Comparison of ENCODE assay signal across 12 cellular contexts in genomic region chr7:137985897-137986251, GRCh38. TPM values are rescaled to one million over a fixed set of nuclear protein-coding genes. Genes with fewer than 3 reads are reported as not detected.
DNase-seq lines count a peak whose midpoint lies in the region; ATAC-seq, FAIRE-seq and TF ChIP-seq lines count a peak whose summit lies in the region.
"Had no signal": no experiment of that assay in that cellular context is flagged by ENCODE, and none has a peak within 500 bp of the region (broad histone marks: within the 10 kb centered on the region; RNA-seq: fewer than 3 reads in every experiment).

No MANE protein-coding gene starts in this region.

- no peak overlapping the region for H2AFZ ChIP-seq in K562 (ENCODE audit: low read depth, low read length)

- H3K9me3 ChIP-seq in K562 (replicated peaks; ENCODE audit: control insufficient read depth, insufficient read depth, low read depth, low read length): no peaks in the 10 kb centered on the region; the same call in 1 of the 2 replicates
- H3K9me3 ChIP-seq in transverse colon: no peaks in the 10 kb centered on the region
- H3K9me3 ChIP-seq: A549 had no signal

- H4K20me1 ChIP-seq in K562 (replicated peaks; ENCODE audit: control insufficient read depth, insufficient read depth, low read length): peaks cover 26% of the 10 kb centered on the region

- FAIRE-seq in K562 (lab: Jason Lieb, UNC): peak; percentile 73
- FAIRE-seq: A549 had no signal

- TF ChIP-seq EP300 in K562 (IDR thresholded peaks at IDR 0.05; ENCODE audit: low read length): no peak
- TF ChIP-seq EP300 in transverse colon (IDR thresholded peaks at IDR 0.05; ENCODE audit: low read depth): no peak

- in situ Hi-C loops in K562 (cut with MboI) (no loop called here), transverse colon (cut with MboI; ENCODE audit: low pct_ligation_motif_present in 1 of 4, low pct_unique_long_range_greater_than_20kb in 1 of 4, low sequenced_read_pairs in 3 of 4) (no loop called here)

- H3K4me1 Mint-ChIP-seq in activated naive CD8-positive, alpha-beta T cell treated with anti-CD3 and anti-CD28 coated beads for 36 hours: peaks cover 5% of the 10 kb centered on the region
- peaks cover 25% of the 10 kb centered on the region for H3K4me1 Mint-ChIP-seq in activated naive CD8-positive, alpha-beta T cell treated with anti-CD3 and anti-CD28 coated beads, Interleukin-2, amount 50 U/mL, for 24 hours

- no peaks in the 10 kb centered on the region for H3K27me3 Mint-ChIP-seq in activated naive CD8-positive, alpha-beta T cell treated with anti-CD3 and anti-CD28 coated beads for 36 hours
- no peaks in the 10 kb centered on the region for H3K27me3 Mint-ChIP-seq in activated naive CD8-positive, alpha-beta T cell treated with anti-CD3 and anti-CD28 coated beads, Interleukin-2, amount 50 U/mL, for 24 hours

- H3K79me2 ChIP-seq in K562 (ENCODE audit: control insufficient read depth, insufficient read depth, low read length): peaks cover 96% of the 10 kb centered on the region

- WGBS in K562 (ENCODE audit: insufficient coverage, low coverage, missing lambda C conversion rate): 10% methylated on average over 3 of the region's 3 CpGs
- WGBS in transverse colon (ENCODE audit: low coverage in 1 of 2), 2 donors: 88 to 97% methylated on average over 3 of the region's 3 CpGs

- H3K4me2 ChIP-seq in K562 (ENCODE audit: insufficient read depth, low read length): peak overlapping the region; percentile 45
- H3K4me2 ChIP-seq: A549 had no signal

- TF ChIP-seq RAD21 in K562 (CRISPR knock-in tag; conservative IDR thresholded peaks at IDR 0.05 in 1 of 2, IDR thresholded peaks at IDR 0.05 in 1 of 2): no peak; a peak in 2 of 4 replicates

- no peak overlapping the region for H3K4me3 Mint-ChIP-seq in activated naive CD8-positive, alpha-beta T cell treated with anti-CD3 and anti-CD28 coated beads for 36 hours
- no peak overlapping the region for H3K4me3 Mint-ChIP-seq in activated naive CD8-positive, alpha-beta T cell treated with anti-CD3 and anti-CD28 coated beads, Interleukin-2, amount 50 U/mL, for 24 hours

- H3K36me3 ChIP-seq in K562 (ENCODE audit: control insufficient read depth, insufficient read depth, low read length) (peaks cover 22% of the 10 kb centered on the region), transverse colon (no peaks in the 10 kb centered on the region)

- H3K4me3 ChIP-seq in K562 (no peak overlapping the region), transverse colon (no peak overlapping the region)
- H3K4me3 ChIP-seq: A549 had no signal

- no peak for DNase-seq in activated naive CD8-positive, alpha-beta T cell treated with anti-CD3 and anti-CD28 coated beads for 36 hours
- DNase-seq in activated naive CD8-positive, alpha-beta T cell treated with anti-CD3 and anti-CD28 coated beads, Interleukin-2, amount 50 U/mL, for 24 hours: no peak
- DNase-seq in K562 (ENCODE audit: extremely low read depth in 1 of 4, low spot score in 3 of 4) (peak; percentile 53 to 70 (median 62)), transverse colon (no peak), OCI-M2 (lab: John Stamatoyannopoulos, UW; ENCODE audit: unreplicated experiment) (no peak), germinal center (ENCODE audit: low spot score) (no peak), NCI-H1105 treated with DMSO at 0.1 percent for 48 hours (lab: John Stamatoyannopoulos, UW) (no peak)
- DNase-seq: activated naive CD4-positive, alpha-beta T cell; SHP77 treated with DMSO at 0.1 percent for 48 hours; stimulated activated CD4-positive, alpha-beta T cell treated with anti-CD3 and anti-CD28 coated beads, Interleukin-4, amount 100 ng/mL, for 4 hours had no signal

- no peaks in the 10 kb centered on the region for H3K27me3 ChIP-seq in K562 (ENCODE audit: control insufficient read depth in 2 of 2, insufficient read depth in 2 of 2, low read length in 2 of 2)
- H3K27me3 ChIP-seq in transverse colon: no peaks in the 10 kb centered on the region

- BruUV-seq in K562 (replicated peaks; lab: Mats Ljungman, UMichigan): no TSS peak

- peaks cover 10% of the 10 kb centered on the region for H3K9me1 ChIP-seq in K562 (ENCODE audit: control insufficient read depth, insufficient read depth, low read length)

- no peak for ATAC-seq in activated naive CD8-positive, alpha-beta T cell treated with anti-CD3 and anti-CD28 coated beads, Interleukin-2, amount 50 U/mL, for 24 hours
- peak; percentile 35 for ATAC-seq in HG02884 (IDR thresholded peaks at IDR 0.05; ENCODE audit: unreplicated experiment)
- ATAC-seq in K562: peak; percentile 76
- ATAC-seq: A549 had no signal

- H3K9ac ChIP-seq in K562 (ENCODE audit: insufficient read depth in 1 of 2, low read depth in 2 of 2, low read length in 2 of 2): peak overlapping the region; percentile 7 to 64; a peak in 2 of 4 replicates

- H3K4me1 ChIP-seq in K562 (replicated peaks in 1 of 2; ENCODE audit: control insufficient read depth in 2 of 2, insufficient read depth in 2 of 2, low read length in 2 of 2) (peaks cover 41 to 57% of the 10 kb centered on the region in 2 experiments), transverse colon (peaks cover 43 to 91% (median 73%) of the 10 kb centered on the region in 4 donors)

- no peak for TF ChIP-seq POLR2A in K562 (conservative IDR thresholded peaks at IDR 0.05)
- TF ChIP-seq POLR2A in transverse colon (IDR thresholded peaks at IDR 0.05): no peak

- POLR2A ChIA-PET in K562 (lab: Yijun Ruan, JAX): interaction anchor here (1.1 to 3.1 kb wide), 4 partner anchors 10 to 23 kb away, joined by 3 to 14 read pairs (median 4); no protein-coding TSS in a partner anchor

- intact Hi-C loops in K562 (cut with micrococcal nuclease): no loop called here
- intact Hi-C loops in transverse colon (cut with DNase I; ENCODE audit: low total_unique reads): no loop called here

- peaks cover 31% of the 10 kb centered on the region for H3K36me3 Mint-ChIP-seq in activated naive CD8-positive, alpha-beta T cell treated with anti-CD3 and anti-CD28 coated beads for 36 hours
- peaks cover 27% of the 10 kb centered on the region for H3K36me3 Mint-ChIP-seq in activated naive CD8-positive, alpha-beta T cell treated with anti-CD3 and anti-CD28 coated beads, Interleukin-2, amount 50 U/mL, for 24 hours (ENCODE audit: low read depth)

- peak overlapping the region; percentile 38 for H3K27ac ChIP-seq in K562 (ENCODE audit: extremely low read depth, low read depth, low read length)
- H3K27ac ChIP-seq in transverse colon: peak overlapping the region; percentile 80 to 99 (median 94)
- H3K27ac ChIP-seq: A549 had no signal

- H3K27ac Mint-ChIP-seq in activated naive CD8-positive, alpha-beta T cell treated with anti-CD3 and anti-CD28 coated beads for 36 hours: peak overlapping the region; percentile 6
- no peak overlapping the region for H3K27ac Mint-ChIP-seq in activated naive CD8-positive, alpha-beta T cell treated with anti-CD3 and anti-CD28 coated beads, Interleukin-2, amount 50 U/mL, for 24 hours

- TF ChIP-seq CTCF in K562 (IDR thresholded peaks at IDR 0.05 in 2 of 3, conservative IDR thresholded peaks at IDR 0.05 in 1 of 3; ENCODE audit: insufficient read depth in 2 of 3, low read depth in 1 of 3, low read length in 3 of 3) (peak in 2 of 3 experiments; percentile 26 to 31; a peak in 2 of 6 replicates), transverse colon (IDR thresholded peaks at IDR 0.05) (no peak)

- CTCF ChIA-PET in K562 (lab: Yijun Ruan, JAX; ENCODE audit: low intra/inter-chr PET ratio): interaction anchor here (0.7 kb wide), 1 partner anchor 20 kb away, joined by 3 read pairs; no protein-coding TSS in a partner anchor

- peaks cover 11% of the 10 kb centered on the region for H3K9me3 Mint-ChIP-seq in activated naive CD8-positive, alpha-beta T cell treated with anti-CD3 and anti-CD28 coated beads for 36 hours
- peaks cover 15% of the 10 kb centered on the region for H3K9me3 Mint-ChIP-seq in activated naive CD8-positive, alpha-beta T cell treated with anti-CD3 and anti-CD28 coated beads, Interleukin-2, amount 50 U/mL, for 24 hours

TF ChIP-seq in K562, 482 proteins besides CTCF, POLR2A, EP300 and RAD21 (continues in another document):
- no peak for TF ChIP-seq NR2C2 (CRISPR knock-in tag; IDR thresholded peaks at IDR 0.05)
- TF ChIP-seq NR2C2 (tag; IDR thresholded peaks at IDR 0.05): 0 out of 2 replicates have a peak, but pooled peaks have one; percentile 1
- TF ChIP-seq ZKSCAN1 (IDR thresholded peaks at IDR 0.05; ENCODE audit: low read depth, low read length): 0 out of 2 replicates have a peak, but pooled peaks have one; percentile 64
- 0 out of 2 replicates have a peak, but pooled peaks have one; percentile 38 for TF ChIP-seq BACH1 (tag; IDR thresholded peaks at IDR 0.05)
- no peak for TF ChIP-seq TAF1 (IDR thresholded peaks at IDR 0.05; ENCODE audit: control insufficient read depth, extremely low read depth, insufficient read depth, low read length, severe bottlenecking)

RNA-seq across cellular contexts. Expression of gene CREB3L2, which starts 16.0 kb away (rescaled TPM):
- 10 to 100 TPM; 20.4 to 21.8 TPM for total RNA-seq in activated naive CD8-positive, alpha-beta T cell treated with anti-CD3 and anti-CD28 coated beads for 36 hours
- total RNA-seq in K562 (2011; cell fraction: chromatin; rRNA removed; ENCODE audit: low replicate concordance): 58.2 and 65.5 TPM in 2 replicates
- total RNA-seq in K562 (2011; cell fraction: nucleolus; rRNA removed): 39.9 and 41.2 TPM in 2 replicates
- 52.9 and 82.7 TPM in 2 replicates for total RNA-seq in K562 (2011; cell fraction: nucleoplasm; rRNA removed)
- total RNA-seq in K562 (2014; rRNA removed) (10.2 and 19.6 TPM in 2 replicates), K562 (2014; rRNA removed; fragmentation: Illumina TruSeq; extraction: Trizol) (13.8 and 15.2 TPM in 2 replicates), K562 (2015; rRNA removed; fragmentation: Illumina TruSeq; extraction: Trizol) (16.0 and 17.5 TPM in 2 replicates), K562 (2021) (44.7 and 45.6 TPM in 2 replicates), transverse colon (10 to 100 TPM; 16.4 to 37.0 (median 19.9) TPM)
- polyA plus RNA-seq in K562 (2011; rRNA removed) (17.1 and 37.9 TPM in 2 replicates), K562 (2014; fragmentation: Illumina TruSeq; extraction: Trizol) (26.9 and 27.4 TPM in 2 replicates), K562 (2014; fragmentation: Nextera tagmentation; extraction: Ambion mirVana) (1 to 10 TPM; 7.1 to 8.8 TPM), K562 (2014; rRNA removed) (15.8 and 18.7 TPM in 2 replicates)
- 15.4 and 27.7 TPM in 2 replicates for polyA plus RNA-seq in K562 (2011; cell fraction: cytosol; rRNA removed)
- polyA plus RNA-seq in K562 (2011; cell fraction: nucleus; rRNA removed): 24.4 and 31.2 TPM in 2 replicates
- polyA plus RNA-seq in K562 (2012): 20.5 and 29.6 TPM in 2 replicates
- 30.2 and 46.2 TPM in 2 replicates for polyA minus RNA-seq in K562 (2011; rRNA and poly(A)+ RNA removed)
- 19.4 and 34.7 TPM in 2 replicates for polyA minus RNA-seq in K562 (2011; cell fraction: cytosol; rRNA and poly(A)+ RNA removed)
- 24.1 and 55.8 TPM in 2 replicates for polyA minus RNA-seq in K562 (2011; cell fraction: nucleus; rRNA and poly(A)+ RNA removed)

Comparison
In these comparisons a context has a peak if more than half of its experiments do, and no peak if none do; other contexts are left out.
1. DNase-seq: peak in K562 (4 of 4); none in activated naive CD8-positive, alpha-beta T cell treated with anti-CD3 and anti-CD28 coated beads for 36 hours (single experiment), activated naive CD8-positive, alpha-beta T cell treated with anti-CD3 and anti-CD28 coated beads, Interleukin-2, amount 50 U/mL, for 24 hours (single experiment), transverse colon (single experiment), OCI-M2 (single experiment), germinal center (single experiment) and NCI-H1105 treated with DMSO at 0.1 percent for 48 hours (single experiment).
2. CTCF ChIP-seq: peak in K562 (2 of 3); none in transverse colon (0 of 5).